Comparison of ENCODE assay signal across 8 cellular contexts in genomic region chr1:156149374-156150106, GRCh38. TPM values are rescaled to one million over a fixed set of nuclear protein-coding genes. Genes with fewer than 3 reads are reported as not detected.
DNase-seq lines count a peak whose midpoint lies in the region; ATAC-seq and TF ChIP-seq lines count a peak whose summit lies in the region.

No MANE protein-coding gene starts in this region.

- TF ChIP-seq POLR2A in vagina (IDR thresholded peaks at IDR 0.05): no peak

- no peak overlapping the region for H3K27ac ChIP-seq in vagina
- no peak overlapping the region for H3K27ac ChIP-seq in tibial artery

- no peaks in the 10 kb centered on the region for H3K9me3 Mint-ChIP-seq in natural killer cell treated with Interleukin-12 subunit alpha and Interleukin-12 subunit beta and Interleukin-15 and Interleukin-18, amount 100 ng/mL, for 72 hours
- no peaks in the 10 kb centered on the region for H3K9me3 Mint-ChIP-seq in natural killer cell
- H3K9me3 Mint-ChIP-seq in activated CD8-positive, alpha-beta T cell treated with anti-CD3 and anti-CD28 coated beads for 36 hours: no peaks in the 10 kb centered on the region

- H3K27me3 ChIP-seq in vagina (no peaks in the 10 kb centered on the region), tibial artery (peaks cover 0 to 9% of the 10 kb centered on the region in 2 donors)

- H3K27me3 Mint-ChIP-seq in natural killer cell treated with Interleukin-12 subunit alpha and Interleukin-12 subunit beta and Interleukin-15 and Interleukin-18, amount 100 ng/mL, for 72 hours: peaks cover 0 to 5% of the 10 kb centered on the region in 2 donors
- peaks cover 9 to 15% of the 10 kb centered on the region in 2 donors for H3K27me3 Mint-ChIP-seq in natural killer cell (ENCODE audit: low read depth in 2 of 2)
- no peaks in the 10 kb centered on the region for H3K27me3 Mint-ChIP-seq in activated CD8-positive, alpha-beta T cell treated with anti-CD3 and anti-CD28 coated beads for 36 hours

- CTCF ChIA-PET in activated CD8-positive, alpha-beta T cell treated with anti-CD3 and anti-CD28 coated beads for 36 hours (lab: Charles Lee): interaction anchor here (1.2 to 13.2 kb wide), 7 partner anchors 8 to 170 kb away, joined by 3 to 269 read pairs (median 8); no protein-coding TSS in a partner anchor

- H3K4me3 ChIP-seq in vagina: no peak overlapping the region
- H3K4me3 ChIP-seq in tibial artery: no peak overlapping the region

- POLR2A ChIA-PET in activated CD8-positive, alpha-beta T cell treated with anti-CD3 and anti-CD28 coated beads for 36 hours (lab: Charles Lee): interaction anchor here (0.6 to 7.4 kb wide), 10 partner anchors 8 to 75 kb away, joined by 3 to 60 read pairs (median 4); partner anchors contain the start of genes PMF1 and SLC25A44

- H3K36me3 ChIP-seq in vagina (no peaks in the 10 kb centered on the region), tibial artery (no peaks in the 10 kb centered on the region)

- no peak for DNase-seq in natural killer cell treated with Interleukin-12 subunit alpha and Interleukin-12 subunit beta and Interleukin-15 and Interleukin-18, amount 100 ng/mL, for 72 hours (ENCODE audit: low spot score)
- DNase-seq in natural killer cell: no peak
- peak; percentile 40 for DNase-seq in activated CD8-positive, alpha-beta T cell treated with anti-CD3 and anti-CD28 coated beads for 36 hours
- no peak for DNase-seq in vagina (ENCODE audit: extremely low spot score in 2 of 2)
- DNase-seq in tibial artery: no peak
- DNase-seq in SK-N-DZ (ENCODE audit: low spot score): no peak
- DNase-seq in activated CD8-positive, alpha-beta memory T cell treated with anti-CD3 and anti-CD28 coated beads for 24 hours: no peak

- H3K27ac Mint-ChIP-seq in natural killer cell treated with Interleukin-12 subunit alpha and Interleukin-12 subunit beta and Interleukin-15 and Interleukin-18, amount 100 ng/mL, for 72 hours: peak overlapping the region; percentile 50 to 93
- no peak overlapping the region for H3K27ac Mint-ChIP-seq in natural killer cell
- peak overlapping the region; percentile 20 for H3K27ac Mint-ChIP-seq in activated CD8-positive, alpha-beta T cell treated with anti-CD3 and anti-CD28 coated beads for 36 hours

- peaks cover 42 to 49% of the 10 kb centered on the region in 2 donors for H3K4me1 Mint-ChIP-seq in natural killer cell treated with Interleukin-12 subunit alpha and Interleukin-12 subunit beta and Interleukin-15 and Interleukin-18, amount 100 ng/mL, for 72 hours (ENCODE audit: low read depth in 2 of 2)
- H3K4me1 Mint-ChIP-seq in natural killer cell: peaks cover 15 to 19% of the 10 kb centered on the region in 2 donors
- H3K4me1 Mint-ChIP-seq in activated CD8-positive, alpha-beta T cell treated with anti-CD3 and anti-CD28 coated beads for 36 hours (ENCODE audit: low read depth): peaks cover 80% of the 10 kb centered on the region

- peaks cover 28% of the 10 kb centered on the region for H3K4me1 ChIP-seq in vagina
- peaks cover 0 to 51% (median 21%) of the 10 kb centered on the region in 4 donors for H3K4me1 ChIP-seq in tibial artery

- H3K9me3 ChIP-seq in vagina (no peaks in the 10 kb centered on the region), tibial artery (no peaks in the 10 kb centered on the region)

- intact Hi-C loops in natural killer cell (cut with micrococcal nuclease) (loop anchor here (5.0 kb wide), 1 partner anchor 168 kb away; no protein-coding TSS in a partner anchor), vagina (cut with DNase I) (no loop called here), tibial artery (cut with DNase I; ENCODE audit: low total_unique reads) (loop anchor here (5.0 kb wide), 2 partner anchors 63 to 78 kb away; partner anchors contain the start of gene PMF1)
- intact Hi-C loops in activated CD8-positive, alpha-beta T cell treated with anti-CD3 and anti-CD28 coated beads for 36 hours (cut with micrococcal nuclease): no loop called here

- TF ChIP-seq CTCF in natural killer cell (IDR thresholded peaks at IDR 0.05) (no peak), vagina (IDR thresholded peaks at IDR 0.05) (no peak), tibial artery (IDR thresholded peaks at IDR 0.05) (no peak)
- no peak for TF ChIP-seq CTCF in activated CD8-positive, alpha-beta T cell treated with anti-CD3 and anti-CD28 coated beads for 36 hours (IDR thresholded peaks at IDR 0.05)

- ATAC-seq in natural killer cell treated with Interleukin-12 subunit alpha and Interleukin-12 subunit beta and Interleukin-15 and Interleukin-18, amount 100 ng/mL, for 72 hours: peak in 1 of 2 donors; percentile 26
- ATAC-seq in natural killer cell (no peak), HG02884 (IDR thresholded peaks at IDR 0.05; ENCODE audit: unreplicated experiment) (peak; percentile 42)
- ATAC-seq in activated CD8-positive, alpha-beta T cell treated with anti-CD3 and anti-CD28 coated beads for 36 hours: peak; percentile 12

- H3K36me3 Mint-ChIP-seq in natural killer cell treated with Interleukin-12 subunit alpha and Interleukin-12 subunit beta and Interleukin-15 and Interleukin-18, amount 100 ng/mL, for 72 hours: no peaks in the 10 kb centered on the region
- H3K36me3 Mint-ChIP-seq in natural killer cell: no peaks in the 10 kb centered on the region
- no peaks in the 10 kb centered on the region for H3K36me3 Mint-ChIP-seq in activated CD8-positive, alpha-beta T cell treated with anti-CD3 and anti-CD28 coated beads for 36 hours (ENCODE audit: low read depth)

- H3K4me3 Mint-ChIP-seq in natural killer cell treated with Interleukin-12 subunit alpha and Interleukin-12 subunit beta and Interleukin-15 and Interleukin-18, amount 100 ng/mL, for 72 hours: peak overlapping the region; percentile 15
- no peak overlapping the region for H3K4me3 Mint-ChIP-seq in natural killer cell
- no peak overlapping the region for H3K4me3 Mint-ChIP-seq in activated CD8-positive, alpha-beta T cell treated with anti-CD3 and anti-CD28 coated beads for 36 hours

RNA-seq across cellular contexts. Expression of gene SEMA4A, which starts 3.8 kb away (rescaled TPM):
- 10 to 100 TPM in 1 of 2 donors, 1 to 10 TPM in 1; 3.9 to 16.6 TPM for total RNA-seq in natural killer cell treated with Interleukin-12 subunit alpha and Interleukin-12 subunit beta and Interleukin-15 and Interleukin-18, amount 100 ng/mL, for 72 hours
- 10 to 100 TPM in 1 of 3 donors, 1 to 10 TPM in 2; 2.6 to 13.0 (median 7.0) TPM for total RNA-seq in natural killer cell
- 10 to 100 TPM; 23.8 to 24.7 TPM for total RNA-seq in activated CD8-positive, alpha-beta T cell treated with anti-CD3 and anti-CD28 coated beads for 36 hours
- total RNA-seq in vagina: 18.7 TPM
- polyA plus RNA-seq in SK-N-DZ (2014; cell fraction: cytosol; rRNA removed): 1.8 and 2.0 TPM in 2 replicates
- polyA plus RNA-seq in SK-N-DZ (2014; cell fraction: nucleus; rRNA removed): 4.1 and 5.1 TPM in 2 replicates

RNA-seq across cellular contexts. Expression of gene LMNA, which starts 35.0 kb away (rescaled TPM):
- 10 to 100 TPM; 21.4 to 67.6 TPM for total RNA-seq in natural killer cell treated with Interleukin-12 subunit alpha and Interleukin-12 subunit beta and Interleukin-15 and Interleukin-18, amount 100 ng/mL, for 72 hours
- 100 to 1,000 TPM; 201 to 504 (median 273) TPM for total RNA-seq in natural killer cell
- 10 to 100 TPM; 51.8 to 56.6 TPM for total RNA-seq in activated CD8-positive, alpha-beta T cell treated with anti-CD3 and anti-CD28 coated beads for 36 hours
- total RNA-seq in vagina: 436 TPM
- 18.7 and 26.6 TPM in 2 replicates for polyA plus RNA-seq in SK-N-DZ (2014; cell fraction: cytosol; rRNA removed)
- polyA plus RNA-seq in SK-N-DZ (2014; cell fraction: nucleus; rRNA removed): 41.9 and 45.0 TPM in 2 replicates

RNA-seq across cellular contexts. Expression of gene SLC25A44, which starts 44.4 kb away (rescaled TPM):
- total RNA-seq in natural killer cell treated with Interleukin-12 subunit alpha and Interleukin-12 subunit beta and Interleukin-15 and Interleukin-18, amount 100 ng/mL, for 72 hours: 10 to 100 TPM; 54.4 to 56.6 TPM
- total RNA-seq in natural killer cell (10 to 100 TPM; 17.1 to 49.2 (median 22.0) TPM), vagina (14.0 TPM)
- total RNA-seq in activated CD8-positive, alpha-beta T cell treated with anti-CD3 and anti-CD28 coated beads for 36 hours: 10 to 100 TPM; 41.9 to 43.0 TPM
- 16.7 and 16.9 TPM in 2 replicates for polyA plus RNA-seq in SK-N-DZ (2014; cell fraction: cytosol; rRNA removed)
- polyA plus RNA-seq in SK-N-DZ (2014; cell fraction: nucleus; rRNA removed): 9.0 and 15.9 TPM in 2 replicates

Comparison
In these comparisons a context has a peak if more than half of its experiments do, and no peak if none do; other contexts are left out.
1. H3K27ac Mint-ChIP-seq: peak in natural killer cell treated with Interleukin-12 subunit alpha and Interleukin-12 subunit beta and Interleukin-15 and Interleukin-18, amount 100 ng/mL, for 72 hours (2 of 2) and activated CD8-positive, alpha-beta T cell treated with anti-CD3 and anti-CD28 coated beads for 36 hours (single experiment); none in natural killer cell (0 of 2).
2. ATAC-seq: peak in HG02884 (single experiment) and activated CD8-positive, alpha-beta T cell treated with anti-CD3 and anti-CD28 coated beads for 36 hours (single experiment); none in natural killer cell (0 of 3).
3. intact Hi-C loops: an anchor here in natural killer cell (5.0 kb wide) and tibial artery (5.0 kb wide); none called in activated CD8-positive, alpha-beta T cell treated with anti-CD3 and anti-CD28 coated beads for 36 hours and vagina.